34 cellular contexts compared by ENCODE assay signal in genomic region chr1:45452503-45452902, GRCh38.
"Had no signal": no experiment of that assay in that cellular context is flagged by ENCODE, and none has a peak within 500 bp of the region (broad histone marks: within the 10 kb centered on the region; RNA-seq: fewer than 3 reads in every experiment).

No MANE protein-coding gene starts in this region.

- H3K9me3 Mint-ChIP-seq: immature natural killer cell; naive thymus-derived CD8-positive, alpha-beta T cell; nephron; neural crest cell; stimulated activated memory B cell treated with anti-CD40 and anti-IgM and Interleukin-4, amounts not matched to agents 10 μg/mL and 1 μg/mL and 100 μg/mL, for 72 hours; stimulated activated naive CD8-positive, alpha-beta T cell treated with anti-CD3 and anti-CD28 coated beads, Interleukin-15, Interleukin-2, amounts not matched to agents 100 ng/mL and 50 ng/mL, for 24 hours had no signal

- H3K27me3 ChIP-seq: left lung, pancreas, sigmoid colon, spleen, suprapubic skin, tibial artery, upper lobe of right lung had no signal

- FAIRE-seq: islet of Langerhans, pancreas, small intestine, urothelium cell line had no signal

- H3K27me3 Mint-ChIP-seq: naive thymus-derived CD8-positive, alpha-beta T cell; stimulated activated memory B cell treated with anti-CD40 and anti-IgM and Interleukin-4, amounts not matched to agents 10 μg/mL and 1 μg/mL and 100 μg/mL, for 72 hours; stimulated activated naive CD8-positive, alpha-beta T cell treated with anti-CD3 and anti-CD28 coated beads, Interleukin-15, Interleukin-2, amounts not matched to agents 100 ng/mL and 50 ng/mL, for 24 hours had no signal

- H3K36me3 ChIP-seq: left lung, lower lobe of right lung, pancreas, prostate gland, sigmoid colon, suprapubic skin, thoracic aorta, tibial artery had no signal

- H3K4me3 Mint-ChIP-seq: immature natural killer cell; naive thymus-derived CD8-positive, alpha-beta T cell; nephron; neural crest cell; stimulated activated memory B cell treated with anti-CD40 and anti-IgM and Interleukin-4, amounts not matched to agents 10 μg/mL and 1 μg/mL and 100 μg/mL, for 72 hours; stimulated activated naive CD8-positive, alpha-beta T cell treated with anti-CD3 and anti-CD28 coated beads, Interleukin-15, Interleukin-2, amounts not matched to agents 100 ng/mL and 50 ng/mL, for 24 hours had no signal

- DNase-seq: hippocampal formation; immature natural killer cell; kidney; left colon; left lung; lower lobe of right lung; mammary epithelial cell; midbrain; mucosa of descending colon; naive thymus-derived CD8-positive, alpha-beta T cell; nucleus accumbens; pancreas; posterior cingulate gyrus; retina; right cardiac atrium; sigmoid colon; small intestine; spleen; stimulated activated CD4-positive, alpha-beta T cell treated with anti-CD3 and anti-CD28 coated beads, Interleukin-1b, Interleukin-23, amount 100 ng/mL, for 48 hours; stimulated activated CD4-positive, alpha-beta T cell treated with anti-CD3 and anti-CD28 coated beads, Interleukin-2, amount 100 ng/mL, for 48 hours; stimulated activated CD4-positive, alpha-beta T cell treated with anti-CD3 and anti-CD28 coated beads, Interleukin-4, amount 100 ng/mL, for 4 hours; stimulated activated CD8-positive, alpha-beta memory T cell treated with anti-CD3 and anti-CD28 coated beads, Interleukin-4, amount 100 ng/mL, for 48 hours; tibial artery; trophoblast cell; upper lobe of right lung had no signal

- H3K4me1 ChIP-seq: left lung, lower lobe of right lung, pancreas, prostate gland, sigmoid colon, spleen, suprapubic skin, tibial artery, upper lobe of right lung had no signal

- H3K4me3 ChIP-seq: left lung, lower lobe of right lung, mucosa of descending colon, pancreas, prostate gland, sigmoid colon, spleen, suprapubic skin, thoracic aorta, tibial artery, upper lobe of right lung had no signal

- H3K9me3 ChIP-seq: left lung, lower lobe of right lung, mucosa of descending colon, pancreas, prostate gland, sigmoid colon, spleen, suprapubic skin, thoracic aorta, tibial artery, upper lobe of right lung had no signal

- H3K27ac Mint-ChIP-seq: nephron; stimulated activated memory B cell treated with anti-CD40 and anti-IgM and Interleukin-4, amounts not matched to agents 10 μg/mL and 1 μg/mL and 100 μg/mL, for 72 hours; stimulated activated naive CD8-positive, alpha-beta T cell treated with anti-CD3 and anti-CD28 coated beads, Interleukin-15, Interleukin-2, amounts not matched to agents 100 ng/mL and 50 ng/mL, for 24 hours had no signal

- H3K27ac ChIP-seq: left lung, lower lobe of right lung, pancreas, prostate gland, sigmoid colon, spleen, suprapubic skin, thoracic aorta, tibial artery, upper lobe of right lung had no signal

- H3K4me1 Mint-ChIP-seq: immature natural killer cell, nephron, neural crest cell had no signal

- ATAC-seq: left colon; left lung; lower lobe of right lung; mucosa of descending colon; naive thymus-derived CD8-positive, alpha-beta T cell; pancreas; right cardiac atrium; stimulated activated memory B cell treated with anti-CD40 and anti-IgM and Interleukin-4, amounts not matched to agents 10 μg/mL and 1 μg/mL and 100 μg/mL, for 72 hours; upper lobe of right lung had no signal
